15 cellular contexts compared by ENCODE assay signal in genomic region chr3:18666655-18667054, GRCh38.
DNase-seq lines count a peak whose midpoint lies in the region; ATAC-seq and TF ChIP-seq lines count a peak whose summit lies in the region.
"Had no signal": no experiment of that assay in that cellular context is flagged by ENCODE, and none has a peak within 500 bp of the region (broad histone marks: within the 10 kb centered on the region; RNA-seq: fewer than 3 reads in every experiment).

No MANE protein-coding gene starts in this region.

- no peak overlapping the region for H3K4me3 ChIP-seq in PC-3 (ENCODE audit: low read length)
- no peak overlapping the region for H3K4me3 ChIP-seq in mesendoderm (ENCODE audit: low read length)
- H3K4me3 ChIP-seq: BLaER1, GM23338 had no signal

- no peak for TF ChIP-seq CTCF in PC-3 (conservative IDR thresholded peaks at IDR 0.05; ENCODE audit: low read depth, low read length)

- H3K23ac ChIP-seq in mesendoderm (ENCODE audit: low read length): no peak overlapping the region

- peak overlapping the region; percentile 12; the same call in 1 of the 2 replicates for H3K27ac ChIP-seq in PC-3 (ENCODE audit: low read length)
- H3K27ac ChIP-seq in epithelial cell of prostate: peak overlapping the region; percentile 5
- no peak overlapping the region for H3K27ac ChIP-seq in mesendoderm (ENCODE audit: low read depth, low read length)
- H3K27ac ChIP-seq: BLaER1 had no signal

- H3K36me3 Mint-ChIP-seq in activated CD4-positive, alpha-beta T cell treated with anti-CD3 and anti-CD28 coated beads, Interleukin-2, amount 10 ng/mL, durations not matched to agents 24 days and 14 days (ENCODE audit: low read depth): peaks cover 12% of the 10 kb centered on the region
- H3K36me3 Mint-ChIP-seq: CD14-positive monocyte; CD4-positive, alpha-beta memory T cell had no signal

- CTCF ChIA-PET in PC-3 (lab: Charles Lee): no interaction called here

- H3K9me2 ChIP-seq in PC-3 (replicated peaks; ENCODE audit: low read length): no peaks in the 10 kb centered on the region

- H4K8ac ChIP-seq in mesendoderm (ENCODE audit: low read depth, low read length): no peak overlapping the region

- H3K9me3 Mint-ChIP-seq in activated CD4-positive, alpha-beta T cell treated with anti-CD3 and anti-CD28 coated beads, Interleukin-2, amount 10 ng/mL, durations not matched to agents 24 days and 14 days: peaks cover 29% of the 10 kb centered on the region
- H3K9me3 Mint-ChIP-seq: GM23338 had no signal

- H2BK5ac ChIP-seq in mesendoderm (ENCODE audit: low read length): no peak overlapping the region

- peak overlapping the region; percentile 18; the same call in 1 of the 2 replicates for H2AFZ ChIP-seq in PC-3 (ENCODE audit: low read length)
- H2AFZ ChIP-seq: GM23338 had no signal

- H3K79me2 ChIP-seq in PC-3 (ENCODE audit: low read length): no peaks in the 10 kb centered on the region
- H3K79me2 ChIP-seq in mesendoderm (ENCODE audit: control insufficient read depth, insufficient read depth, low read length): no peaks in the 10 kb centered on the region

- no CpG with 5 or more reads among the region's 2 CpGs for WGBS in mesendoderm (ENCODE audit: extremely low coverage, insufficient coverage, low lambda C conversion rate)

- H3K18ac ChIP-seq in mesendoderm (ENCODE audit: low read length): no peak overlapping the region

- no peak overlapping the region for H3K27ac Mint-ChIP-seq in activated CD4-positive, alpha-beta T cell treated with anti-CD3 and anti-CD28 coated beads, Interleukin-2, amount 10 ng/mL, durations not matched to agents 24 days and 14 days
- H3K27ac Mint-ChIP-seq: CD4-positive, alpha-beta memory T cell; GM23338 had no signal

- H3K4me1 ChIP-seq in PC-3 (ENCODE audit: insufficient read depth, low read length) (peaks cover 12% of the 10 kb centered on the region), mesendoderm (ENCODE audit: control insufficient read depth, low read depth, low read length) (peaks cover 2% of the 10 kb centered on the region)
- H3K4me1 ChIP-seq: BLaER1 had no signal

- no peaks in the 10 kb centered on the region for H4K20me1 ChIP-seq in PC-3 (ENCODE audit: low read length)
- H4K20me1 ChIP-seq: BLaER1 had no signal

- intact Hi-C loops in activated CD4-positive, alpha-beta T cell treated with anti-CD3 and anti-CD28 coated beads, Interleukin-2, amount 10 ng/mL, durations not matched to agents 24 days and 14 days (cut with micrococcal nuclease): no loop called here
- intact Hi-C loops in PC-3 (cut with micrococcal nuclease): no loop called here

- H3K4me1 Mint-ChIP-seq in activated CD4-positive, alpha-beta T cell treated with anti-CD3 and anti-CD28 coated beads, Interleukin-2, amount 10 ng/mL, durations not matched to agents 24 days and 14 days: peaks cover 31% of the 10 kb centered on the region
- H3K4me1 Mint-ChIP-seq: CD14-positive monocyte had no signal

- H3K4me3 Mint-ChIP-seq in activated CD4-positive, alpha-beta T cell treated with anti-CD3 and anti-CD28 coated beads, Interleukin-2, amount 10 ng/mL, durations not matched to agents 24 days and 14 days: no peak overlapping the region
- H3K4me3 Mint-ChIP-seq: CD14-positive monocyte; CD4-positive, alpha-beta memory T cell; GM23338 had no signal

- H2AK5ac ChIP-seq in mesendoderm (ENCODE audit: low read length): no peak overlapping the region

- H3K4me2 ChIP-seq in PC-3 (ENCODE audit: low read length): peak overlapping the region; percentile 17
- H3K4me2 ChIP-seq in mesendoderm (ENCODE audit: low read length): no peak overlapping the region
- H3K4me2 ChIP-seq: BLaER1, GM23338 had no signal

- H3K79me1 ChIP-seq in mesendoderm (ENCODE audit: low read length): no peaks in the 10 kb centered on the region

- H3K27me3 ChIP-seq in PC-3 (ENCODE audit: low read length) (no peaks in the 10 kb centered on the region), mesendoderm (ENCODE audit: insufficient read depth, low read length, poor library complexity) (no peaks in the 10 kb centered on the region)
- H3K27me3 ChIP-seq: BLaER1 had no signal

- H3K9me3 ChIP-seq in PC-3 (ENCODE audit: low read length): no peaks in the 10 kb centered on the region
- H3K9me3 ChIP-seq: BLaER1 had no signal

- peak; percentile 37 for DNase-seq in activated CD4-positive, alpha-beta T cell treated with anti-CD3 and anti-CD28 coated beads, Interleukin-2, amount 10 ng/mL, durations not matched to agents 24 days and 14 days
- no peak for DNase-seq in activated CD4-positive, alpha-beta T cell treated with anti-CD3 and anti-CD28 coated beads for 4 hours
- DNase-seq in PC-3 (peak; percentile 76), epithelial cell of prostate (ENCODE audit: low read depth, low spot score) (peak; percentile 56), mesendoderm (no peak), OCI-M2 (lab: John Stamatoyannopoulos, UW; ENCODE audit: unreplicated experiment) (no peak)
- DNase-seq in stimulated activated CD4-positive, alpha-beta T cell treated with anti-CD3 and anti-CD28 coated beads, Interleukin-4, amount 100 ng/mL, for 4 hours: no peak
- DNase-seq: 8988T; Calu3; CD4-positive, alpha-beta memory T cell; HCEC 1CT had no signal

- BruUV-seq in PC-3 (replicated peaks; lab: Mats Ljungman, UMichigan): no TSS peak

- H3K4ac ChIP-seq in mesendoderm (ENCODE audit: low read depth, low read length): peak overlapping the region; percentile 55

- no peak overlapping the region for H2BK120ac ChIP-seq in mesendoderm (ENCODE audit: low read depth, low read length)

- H3K27me3 Mint-ChIP-seq in activated CD4-positive, alpha-beta T cell treated with anti-CD3 and anti-CD28 coated beads, Interleukin-2, amount 10 ng/mL, durations not matched to agents 24 days and 14 days: no peaks in the 10 kb centered on the region
- H3K27me3 Mint-ChIP-seq: CD4-positive, alpha-beta memory T cell had no signal

- no peak overlapping the region for H2BK15ac ChIP-seq in mesendoderm (replicated peaks; ENCODE audit: low read depth)

- H3K9ac ChIP-seq in PC-3 (ENCODE audit: low read length) (no peak overlapping the region), mesendoderm (ENCODE audit: low read length) (no peak overlapping the region)
- H3K9ac ChIP-seq: BLaER1 had no signal

- ATAC-seq in PC-3 (peak; percentile 81), GM19324 (IDR thresholded peaks at IDR 0.05; ENCODE audit: low FRiP score, unreplicated experiment) (no peak)
- ATAC-seq: GM23338 had no signal

- no peaks in the 10 kb centered on the region for H3F3A ChIP-seq in PC-3 (ENCODE audit: low read length, unreplicated experiment)

- H3K36me3 ChIP-seq in PC-3 (ENCODE audit: low read depth, low read length): no peaks in the 10 kb centered on the region
- H3K36me3 ChIP-seq in mesendoderm (ENCODE audit: control insufficient read depth, insufficient read depth, low read length): no peaks in the 10 kb centered on the region
- H3K36me3 ChIP-seq: BLaER1 had no signal

- H4K5ac ChIP-seq in mesendoderm (ENCODE audit: low read length): no peak overlapping the region

- peak overlapping the region; percentile 27 for H3K56ac ChIP-seq in mesendoderm (ENCODE audit: low read length)

- POLR2A ChIA-PET in PC-3 (lab: Charles Lee; ENCODE audit: unreplicated experiment): no interaction called here

Comparison
In these comparisons a context has a peak if more than half of its experiments do, and no peak if none do; other contexts are left out.
1. DNase-seq: peak in activated CD4-positive, alpha-beta T cell treated with anti-CD3 and anti-CD28 coated beads, Interleukin-2, amount 10 ng/mL, durations not matched to agents 24 days and 14 days (single experiment), PC-3 (single experiment) and epithelial cell of prostate (single experiment); none in activated CD4-positive, alpha-beta T cell treated with anti-CD3 and anti-CD28 coated beads for 4 hours (0 of 2), mesendoderm (single experiment), OCI-M2 (single experiment) and stimulated activated CD4-positive, alpha-beta T cell treated with anti-CD3 and anti-CD28 coated beads, Interleukin-4, amount 100 ng/mL, for 4 hours (0 of 2).